33 cellular contexts compared by ENCODE assay signal in the genomic region with DNA sequence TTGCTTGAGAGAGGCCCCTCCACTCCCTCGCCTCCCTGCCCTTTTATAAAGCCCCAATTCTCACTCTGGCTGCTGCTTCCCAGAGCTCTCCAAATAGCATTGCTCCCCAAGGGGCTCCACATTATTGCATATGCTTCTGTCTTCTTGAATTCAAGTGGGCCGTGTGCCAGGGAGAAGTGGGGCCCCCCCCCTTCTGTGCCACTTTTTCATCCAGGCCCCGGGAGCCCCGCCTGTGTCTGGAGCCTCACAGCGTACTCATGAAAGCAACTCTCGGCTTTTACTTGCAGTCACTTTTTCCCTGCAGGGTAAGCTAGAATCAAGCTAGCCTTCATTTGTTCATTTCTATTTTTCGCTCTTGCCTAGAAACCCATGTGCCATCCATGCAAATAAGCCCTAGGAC.
"Had no signal": no experiment of that assay in that cellular context is flagged by ENCODE, and none has a peak within 500 bp of the region (broad histone marks: within the 10 kb centered on the region; RNA-seq: fewer than 3 reads in every experiment).

No MANE protein-coding gene starts in this region.

- H3K4me2 ChIP-seq: KMS-11, PC-9 had no signal

- H3K36me3 ChIP-seq: adrenal gland, breast epithelium, SJCRH30 had no signal

- H3K4me1 ChIP-seq: adrenal gland, breast epithelium, SJCRH30 had no signal

- H2AFZ ChIP-seq: PC-9 had no signal

- H3K9me3 ChIP-seq: adrenal gland, body of pancreas, breast epithelium, SJCRH30 had no signal

- H3K4me1 Mint-ChIP-seq: activated B cell treated with CpG ODN at 0.5 μM for 24 hours had no signal

- H3K27ac Mint-ChIP-seq: activated B cell treated with CpG ODN at 0.5 μM for 24 hours; activated CD4-positive, alpha-beta memory T cell treated with anti-CD3 and anti-CD28 coated beads for 36 hours; activated naive CD4-positive, alpha-beta T cell treated with anti-CD3 and anti-CD28 coated beads for 36 hours; activated T-helper 1 cell treated with anti-CD3 and anti-CD28 coated beads, Interleukin-12 subunit alpha, Interleukin-12 subunit beta, Interleukin-2, Interleukin-4 antibody, amounts not matched to agents 30 ng/mL and 10 ng/mL and 1 ng/mL, durations not matched to agents 14 hours and 24 hours and 36 hours had no signal

- H3K36me3 Mint-ChIP-seq: activated CD4-positive, alpha-beta memory T cell treated with anti-CD3 and anti-CD28 coated beads for 36 hours; activated naive CD4-positive, alpha-beta T cell treated with anti-CD3 and anti-CD28 coated beads, Interleukin-2, amount 50 U/mL, for 72 hours had no signal

- ATAC-seq: activated naive CD4-positive, alpha-beta T cell treated with anti-CD3 and anti-CD28 coated beads, Interleukin-2, amount 50 U/mL, for 72 hours; activated T-cell treated with anti-CD3 and anti-CD28 coated beads, Interleukin-2, amount 50 U/mL, for 4 hours; body of pancreas; Right ventricle myocardium inferior had no signal

- H3K27ac ChIP-seq: adrenal gland, body of pancreas, breast epithelium, KMS-11, PC-9, RWPE1, SJCRH30, SK-N-MC, VCaP had no signal

- H3K27me3 ChIP-seq: adrenal gland, body of pancreas, breast epithelium, SJCRH30 had no signal

- H3K9me3 Mint-ChIP-seq: activated T-helper 1 cell treated with anti-CD3 and anti-CD28 coated beads, Interleukin-12 subunit alpha, Interleukin-12 subunit beta, Interleukin-2, Interleukin-4 antibody, amounts not matched to agents 30 ng/mL and 10 ng/mL and 1 ng/mL, durations not matched to agents 14 hours and 24 hours and 36 hours had no signal

- H3K4me3 Mint-ChIP-seq: activated B cell treated with CpG ODN at 0.5 μM for 24 hours; activated CD4-positive, alpha-beta memory T cell treated with anti-CD3 and anti-CD28 coated beads for 36 hours; activated naive CD4-positive, alpha-beta T cell treated with anti-CD3 and anti-CD28 coated beads for 36 hours; activated T-cell treated with anti-CD3 and anti-CD28 coated beads, Interleukin-2, amount 50 U/mL, for 4 hours; activated T-helper 1 cell treated with anti-CD3 and anti-CD28 coated beads, Interleukin-12 subunit alpha, Interleukin-12 subunit beta, Interleukin-2, Interleukin-4 antibody, amounts not matched to agents 30 ng/mL and 10 ng/mL and 1 ng/mL, durations not matched to agents 14 hours and 24 hours and 36 hours had no signal

- H3K4me3 ChIP-seq: adrenal gland, body of pancreas, breast epithelium, PC-9, SJCRH30, SK-N-MC had no signal

- DNase-seq: activated B cell treated with CpG ODN at 0.5 μM for 24 hours; activated CD4-positive, alpha-beta memory T cell treated with anti-CD3 and anti-CD28 coated beads for 36 hours; activated CD4-positive, alpha-beta T cell treated with anti-CD3 and anti-CD28 coated beads for 4 hours; activated CD4-positive, alpha-beta T cell treated with anti-CD3 and anti-CD28 coated beads, Interleukin-2, amount 50 U/mL, for 1 hour; activated CD4-positive, CD25-positive, alpha-beta regulatory T cell treated with anti-CD3 and anti-CD28 coated beads, Interleukin-2, amount 50 U/mL, for 72 hours; activated CD8-positive, alpha-beta memory T cell treated with anti-CD3 and anti-CD28 coated beads, Interleukin-2, amount 50 U/mL, for 4 hours; activated gamma-delta T cell treated with Interleukin-2 at 50 U/mL for 16 hours; activated naive CD4-positive, alpha-beta T cell treated with anti-CD3 and anti-CD28 coated beads for 36 hours; activated T-cell treated with anti-CD3 and anti-CD28 coated beads for 4 hours; activated T-cell treated with anti-CD3 and anti-CD28 coated beads, Interleukin-2, amount 50 U/mL, for 4 hours; body of pancreas; cerebellar nuclear complex; MM.1S; NCI-H1105 treated with DMSO at 0.1 percent for 48 hours; NCI-H1436 treated with DMSO at 0.1 percent for 48 hours; NCI-H1694 treated with DMSO at 0.1 percent for 48 hours; NCI-H2029; NCI-H2107; NCI-H510A; NCI-H526; NCI-H748 treated with DMSO at 0.1 percent for 48 hours; NK-92 treated with Interleukin-12 subunit alpha and Interleukin-12 subunit beta, amount 100 ng/mL, for 24 hours; PC-9; SJCRH30 had no signal
